In the genomic region with DNA sequence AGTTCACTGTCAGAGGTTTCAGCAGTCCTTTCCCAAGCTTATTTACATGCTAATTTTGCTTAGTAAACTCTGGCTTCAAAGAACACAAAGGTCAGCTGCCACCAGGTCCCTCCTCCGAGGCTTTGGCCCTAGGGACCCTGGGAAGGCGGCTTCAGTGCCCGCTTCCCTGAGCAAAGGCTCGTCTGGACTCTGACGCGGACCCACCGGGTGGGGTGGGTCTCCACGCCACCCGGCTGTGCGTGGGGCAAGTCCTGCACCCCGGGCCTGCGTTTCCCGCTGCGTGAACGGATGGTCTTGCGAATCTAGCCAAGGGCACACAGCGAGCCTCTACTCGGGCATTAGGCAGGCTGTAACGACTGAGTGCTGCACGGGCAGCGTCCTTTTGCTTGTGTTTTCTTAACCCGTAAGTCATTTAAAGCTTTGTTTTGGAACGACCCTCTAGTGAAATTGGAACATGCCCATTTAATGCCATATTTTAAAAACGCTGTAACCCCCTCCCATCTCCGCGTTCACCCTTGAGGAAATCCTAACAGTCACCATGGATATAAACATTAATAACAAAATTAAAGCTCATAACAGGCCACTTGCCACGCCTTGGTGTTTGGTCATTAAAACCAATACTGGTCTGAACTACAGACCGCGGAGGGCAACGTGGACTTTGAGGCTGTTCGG, we compare ENCODE assay signal across 8 cellular contexts. TPM values are rescaled to one million over a fixed set of nuclear protein-coding genes. Genes with fewer than 3 reads are reported as not detected.
DNase-seq lines count a peak whose midpoint lies in the region; ATAC-seq and TF ChIP-seq lines count a peak whose summit lies in the region.

No MANE protein-coding gene starts in this region.

- DNase-seq in EL = peak; percentile 30
- peak; percentile 84 for DNase-seq in endodermal cell
- DNase-seq in naive thymus-derived CD4-positive, alpha-beta T cell = peak in 1 of 9 donors; percentile 34
- no peak for DNase-seq in SW480 (ENCODE audit: low spot score)
- DNase-seq in NCI-H2196 treated with DMSO at 0.1 percent for 48 hours (lab: John Stamatoyannopoulos, UW; ENCODE audit: unreplicated experiment) = no peak
- DNase-seq in LoVo (ENCODE audit: low spot score) = no peak

- no peaks in the 10 kb centered on the region for H3K9me2 ChIP-seq in OCI-LY1 (ENCODE audit: low read depth, low read length)

- no peaks in the 10 kb centered on the region for H4K20me1 ChIP-seq in OCI-LY1 (ENCODE audit: insufficient read depth, low read length)

- H3K36me3 ChIP-seq in OCI-LY1 (ENCODE audit: insufficient read depth, low read length) (peaks cover 8% of the 10 kb centered on the region; the same call in 1 of the 2 replicates), endodermal cell (ENCODE audit: control insufficient read depth, insufficient read depth, low read length) (peaks cover 25% of the 10 kb centered on the region)
- H3K36me3 ChIP-seq in naive thymus-derived CD4-positive, alpha-beta T cell (ENCODE audit: control insufficient read depth in 2 of 3, insufficient read depth in 3 of 3, low read length in 3 of 3) = no peaks in the 10 kb centered on the region

- H3K4me3 Mint-ChIP-seq in endodermal cell = peak overlapping the region; percentile 85
- peak overlapping the region; percentile 80 to 93 (median 88) for H3K4me3 Mint-ChIP-seq in naive thymus-derived CD4-positive, alpha-beta T cell

- H3K4me1 Mint-ChIP-seq in endodermal cell = peaks cover 29% of the 10 kb centered on the region
- peaks cover 27 to 56% (median 49%) of the 10 kb centered on the region in 7 donors for H3K4me1 Mint-ChIP-seq in naive thymus-derived CD4-positive, alpha-beta T cell

- intact Hi-C loops in naive thymus-derived CD4-positive, alpha-beta T cell (cut with micrococcal nuclease) = loop anchor here (1.0 to 5.0 kb wide), 8 partner anchors 8 to 1870 kb away; partner anchors contain the start of genes C10orf143 (in 2 of the 2) and LRRC27 (in 1 of the 2)

- no peak overlapping the region for H2AFZ ChIP-seq in OCI-LY1 (ENCODE audit: low read length)

- H3K36me3 Mint-ChIP-seq in endodermal cell (ENCODE audit: low read depth) = peaks cover 36% of the 10 kb centered on the region
- peaks cover 0 to 37% (median 7%) of the 10 kb centered on the region in 5 donors for H3K36me3 Mint-ChIP-seq in naive thymus-derived CD4-positive, alpha-beta T cell

- no peaks in the 10 kb centered on the region for H3F3A ChIP-seq in OCI-LY1 (ENCODE audit: insufficient read depth, low read length)

- H3K4me2 ChIP-seq in OCI-LY1 (ENCODE audit: low read length) = peak overlapping the region; percentile 84

- peaks cover 50% of the 10 kb centered on the region for H3K4me1 ChIP-seq in OCI-LY1 (ENCODE audit: insufficient read depth, low read length, severe bottlenecking)
- no peaks in the 10 kb centered on the region for H3K4me1 ChIP-seq in endodermal cell (ENCODE audit: control insufficient read depth, insufficient read depth, low read length)
- H3K4me1 ChIP-seq in naive thymus-derived CD4-positive, alpha-beta T cell (ENCODE audit: control insufficient read depth in 2 of 2, insufficient read depth in 2 of 2, low read length in 2 of 2) = peaks cover 7 to 24% of the 10 kb centered on the region in 2 donors

- peak overlapping the region; percentile 82 for H3K27ac Mint-ChIP-seq in endodermal cell
- peak overlapping the region; percentile 66 to 89 (median 84) for H3K27ac Mint-ChIP-seq in naive thymus-derived CD4-positive, alpha-beta T cell

- WGBS in endodermal cell (ENCODE audit: insufficient coverage in 1 of 2, insufficient read length in 1 of 2), 2 experiments = 1% methylated on average over 21 to 31 of the region's 31 CpGs

- H3K4me3 ChIP-seq in OCI-LY1 (ENCODE audit: low read depth, low read length, poor library complexity, severe bottlenecking) (peak overlapping the region; percentile 71), endodermal cell (ENCODE audit: low read length) (peak overlapping the region; percentile 93)
- H3K4me3 ChIP-seq in naive thymus-derived CD4-positive, alpha-beta T cell (ENCODE audit: low read length) = peak overlapping the region; percentile 79

- peak overlapping the region; percentile 39 for H3K27ac ChIP-seq in OCI-LY1 (ENCODE audit: low read depth, low read length, poor library complexity, severe bottlenecking)
- no peak overlapping the region for H3K27ac ChIP-seq in endodermal cell (ENCODE audit: low read depth, low read length)
- peak overlapping the region; percentile 79 for H3K27ac ChIP-seq in naive thymus-derived CD4-positive, alpha-beta T cell (ENCODE audit: low read depth, low read length)

- H3K9me3 Mint-ChIP-seq in endodermal cell = peaks cover 26% of the 10 kb centered on the region
- H3K9me3 Mint-ChIP-seq in naive thymus-derived CD4-positive, alpha-beta T cell = peaks cover 0 to 3% (median 0%) of the 10 kb centered on the region in 11 donors

- POLR2A ChIA-PET in naive thymus-derived CD4-positive, alpha-beta T cell (lab: Charles Lee) = interaction anchor here (0.5 to 4.0 kb wide), 7 partner anchors 8 to 85 kb away, joined by 3 to 34 read pairs (median 7); partner anchors contain the start of gene PPP2R2D

- H3K9ac ChIP-seq in OCI-LY1 (ENCODE audit: low read length) = peak overlapping the region; percentile 84
- peak overlapping the region; percentile 80 for H3K9ac ChIP-seq in endodermal cell (ENCODE audit: extremely low read depth, low read length, poor library complexity, severe bottlenecking)

- H3K27me3 ChIP-seq in OCI-LY1 (ENCODE audit: insufficient read depth, low read length) = no peaks in the 10 kb centered on the region
- H3K27me3 ChIP-seq in endodermal cell (ENCODE audit: control insufficient read depth, insufficient read depth, low read length, poor library complexity, severe bottlenecking) = peaks cover 7% of the 10 kb centered on the region
- H3K27me3 ChIP-seq in naive thymus-derived CD4-positive, alpha-beta T cell (ENCODE audit: control insufficient read depth in 2 of 2, insufficient read depth in 2 of 2, low read length in 2 of 2) = no peaks in the 10 kb centered on the region

- H3K9me3 ChIP-seq in OCI-LY1 (ENCODE audit: low read length) = peaks cover 2% of the 10 kb centered on the region; the same call in 1 of the 2 replicates
- peaks cover 11% of the 10 kb centered on the region for H3K9me3 ChIP-seq in endodermal cell (ENCODE audit: control insufficient read depth, low read length)
- no peaks in the 10 kb centered on the region for H3K9me3 ChIP-seq in naive thymus-derived CD4-positive, alpha-beta T cell (ENCODE audit: control insufficient read depth in 2 of 3, low read length in 3 of 3)

- H3K79me2 ChIP-seq in OCI-LY1 (ENCODE audit: insufficient read depth, low read length) = peaks cover 48% of the 10 kb centered on the region; the same call in 1 of the 2 replicates

- TF ChIP-seq CTCF in OCI-LY1 (IDR thresholded peaks at IDR 0.05; ENCODE audit: low read length) = no peak
- TF ChIP-seq CTCF in endodermal cell (conservative IDR thresholded peaks at IDR 0.05) = no peak

- no peak for ATAC-seq in naive thymus-derived CD4-positive, alpha-beta T cell
- no peak for ATAC-seq in HG03565 (IDR thresholded peaks at IDR 0.05; ENCODE audit: unreplicated experiment)

- CTCF ChIA-PET in naive thymus-derived CD4-positive, alpha-beta T cell (lab: Charles Lee) = interaction anchor here (0.6 to 1.0 kb wide), 3 partner anchors 38 to 94 kb away, joined by 3 to 4 read pairs (median 3); no protein-coding TSS in a partner anchor

- H3K27me3 Mint-ChIP-seq in endodermal cell (ENCODE audit: insufficient read depth) = peaks cover 23% of the 10 kb centered on the region
- H3K27me3 Mint-ChIP-seq in naive thymus-derived CD4-positive, alpha-beta T cell = peaks cover 0 to 16% (median 0%) of the 10 kb centered on the region in 5 donors

RNA-seq across cellular contexts. Expression of gene BNIP3, which starts 0.8 kb away (rescaled TPM):
- 100 to 1,000 TPM in 1 of 2 donors, 10 to 100 TPM in 1; 93.5 to 108 TPM for total RNA-seq in endodermal cell
- polyA plus RNA-seq in endodermal cell (2013, experiment 1 of 2) = 149 TPM
- 135 TPM for polyA plus RNA-seq in endodermal cell (2013, experiment 2 of 2)
- total RNA-seq in naive thymus-derived CD4-positive, alpha-beta T cell = 10 to 100 TPM; 17.7 to 81.7 (median 39.3) TPM
- 10 to 100 TPM; 40.5 to 41.5 TPM for polyA plus RNA-seq in naive thymus-derived CD4-positive, alpha-beta T cell

Comparison
In these comparisons a context has a peak if more than half of its experiments do, and no peak if none do; other contexts are left out.
1. DNase-seq: peak in EL (single experiment) and endodermal cell (single experiment); none in SW480 (single experiment), NCI-H2196 treated with DMSO at 0.1 percent for 48 hours (single experiment) and LoVo (single experiment).
2. Peak in every context shown above with its lines, with median percentiles within 50 percentile points of each other: H3K4me3 ChIP-seq.